In genomic region chr14:52356025-52356424, GRCh38 we compare ENCODE assay signal across 14 cellular contexts. TPM values are rescaled to one million over a fixed set of nuclear protein-coding genes. Genes with fewer than 3 reads are reported as not detected.
DNase-seq lines count a peak whose midpoint lies in the region; ATAC-seq and TF ChIP-seq lines count a peak whose summit lies in the region.
"Had no signal": no experiment of that assay in that cellular context is flagged by ENCODE, and none has a peak within 500 bp of the region (broad histone marks: within the 10 kb centered on the region; RNA-seq: fewer than 3 reads in every experiment).

No MANE protein-coding gene starts in this region.

- CTCF ChIA-PET in A673 (lab: Charles Lee) = no interaction called here

- no peaks in the 10 kb centered on the region for H3K9me3 Mint-ChIP-seq in GM23338

- no peak overlapping the region for H3K27ac ChIP-seq in GM23338 (ENCODE audit: low read depth)
- peak overlapping the region; percentile 84 for H3K27ac ChIP-seq in brain microvascular endothelial cell
- H3K27ac ChIP-seq in osteoblast (ENCODE audit: low read depth, low read length) = peak overlapping the region; percentile 96
- H3K27ac ChIP-seq in A673 (ENCODE audit: low read depth, low read length, poor library complexity, severe bottlenecking) = no peak overlapping the region
- H3K27ac ChIP-seq in adrenal gland = no peak overlapping the region
- H3K27ac ChIP-seq: gastrocnemius medialis had no signal

- H3K36me3 ChIP-seq in GM23338 (ENCODE audit: insufficient read depth) = no peaks in the 10 kb centered on the region
- no peaks in the 10 kb centered on the region for H3K36me3 ChIP-seq in brain microvascular endothelial cell (replicated peaks)
- H3K36me3 ChIP-seq in osteoblast (ENCODE audit: insufficient read depth, low read length) = no peaks in the 10 kb centered on the region
- no peaks in the 10 kb centered on the region for H3K36me3 ChIP-seq in A673 (ENCODE audit: insufficient read depth, low read length, poor library complexity, severe bottlenecking)
- no peaks in the 10 kb centered on the region for H3K36me3 ChIP-seq in adrenal gland (replicated peaks in 1 of 2)
- H3K36me3 ChIP-seq: gastrocnemius medialis, thoracic aorta had no signal

- DNase-seq in GM23338 (ENCODE audit: low spot score) (no peak), NCI-H2081 (lab: John Stamatoyannopoulos, UW) (peak; percentile 58 to 90), brain microvascular endothelial cell (peak; percentile 43), osteoblast (ENCODE audit: insufficient read length, low spot score, missing footprints) (no peak), HCEC 1CT (no peak), A673 (ENCODE audit: low spot score) (no peak), adrenal gland (no peak)
- DNase-seq: Caco-2, gastrocnemius medialis, T1000 had no signal

- POLR2A ChIA-PET in A673 (lab: Charles Lee; ENCODE audit: low non-redundant PET) = no interaction called here

- H3K36me3 Mint-ChIP-seq in GM23338 (ENCODE audit: low read depth) = no peaks in the 10 kb centered on the region

- H3K4me1 ChIP-seq in GM23338 (ENCODE audit: insufficient read depth) (no peaks in the 10 kb centered on the region), osteoblast (ENCODE audit: insufficient read depth, low read length) (peaks cover 45% of the 10 kb centered on the region), A673 (ENCODE audit: insufficient read depth, low read length, poor library complexity, severe bottlenecking) (peaks cover 3% of the 10 kb centered on the region), adrenal gland (replicated peaks in 1 of 2) (peaks cover 0 to 7% of the 10 kb centered on the region in 2 donors)
- H3K4me1 ChIP-seq: Caco-2 had no signal

- H3K4me1 Mint-ChIP-seq in GM23338 = no peaks in the 10 kb centered on the region

- H3K27me3 ChIP-seq in GM23338 (ENCODE audit: insufficient read depth) (no peaks in the 10 kb centered on the region), brain microvascular endothelial cell (replicated peaks) (no peaks in the 10 kb centered on the region), osteoblast (ENCODE audit: insufficient read depth, low read length) (no peaks in the 10 kb centered on the region), A673 (replicated peaks; ENCODE audit: insufficient read depth, low read depth, low read length, poor library complexity) (no peaks in the 10 kb centered on the region), adrenal gland (no peaks in the 10 kb centered on the region)
- H3K27me3 ChIP-seq: gastrocnemius medialis had no signal

- H4K20me1 ChIP-seq in GM23338 (replicated peaks; ENCODE audit: insufficient read depth) (no peaks in the 10 kb centered on the region), osteoblast (ENCODE audit: insufficient read depth, low read length) (no peaks in the 10 kb centered on the region)

- H3K9me3 ChIP-seq in osteoblast (ENCODE audit: low read depth, low read length) (no peaks in the 10 kb centered on the region), A673 (ENCODE audit: low read depth, low read length, poor library complexity, severe bottlenecking) (no peaks in the 10 kb centered on the region), adrenal gland (replicated peaks in 1 of 3) (no peaks in the 10 kb centered on the region)
- H3K9me3 ChIP-seq: Caco-2, gastrocnemius medialis, thoracic aorta had no signal

- H3K4me3 Mint-ChIP-seq in GM23338 = no peak overlapping the region

- no peaks in the 10 kb centered on the region for H3F3A ChIP-seq in GM23338 (replicated peaks; ENCODE audit: low read depth)

- H3K9me2 ChIP-seq in GM23338 (ENCODE audit: insufficient read depth) = no peaks in the 10 kb centered on the region

- TF ChIP-seq POLR2A in adrenal gland (IDR thresholded peaks at IDR 0.05) = no peak

- H3K27me3 Mint-ChIP-seq in GM23338 (ENCODE audit: insufficient read depth, low read depth, poor library complexity) = peaks cover 2% of the 10 kb centered on the region

- TF ChIP-seq CTCF in GM23338 (conservative IDR thresholded peaks at IDR 0.05; ENCODE audit: low read depth in 2 of 2) (no peak), brain microvascular endothelial cell (IDR thresholded peaks at IDR 0.05; ENCODE audit: low read depth, low read length, missing control alignments) (no peak), osteoblast (IDR thresholded peaks at IDR 0.05; ENCODE audit: extremely low read depth, low read depth, low read length) (no peak), A673 (conservative IDR thresholded peaks at IDR 0.05; ENCODE audit: low read depth, low read length) (no peak), adrenal gland (IDR thresholded peaks at IDR 0.05) (no peak)

- H2AFZ ChIP-seq in GM23338 = 0 out of 2 replicates have a peak overlapping the region, but pooled peaks have one; percentile 14
- H2AFZ ChIP-seq in osteoblast (ENCODE audit: low read length) = no peak overlapping the region

- no peak overlapping the region for H3K4me3 ChIP-seq in GM23338
- H3K4me3 ChIP-seq in brain microvascular endothelial cell (ENCODE audit: low read depth, low read length) = no peak overlapping the region
- H3K4me3 ChIP-seq in osteoblast (ENCODE audit: insufficient read depth, low read length) = peak overlapping the region; percentile 27
- no peak overlapping the region for H3K4me3 ChIP-seq in A673 (ENCODE audit: low read depth, low read length, poor library complexity, severe bottlenecking)
- H3K4me3 ChIP-seq in adrenal gland = no peak overlapping the region
- H3K4me3 ChIP-seq: gastrocnemius medialis, skin epidermis, thoracic aorta had no signal

- H3K4me2 ChIP-seq in GM23338 = no peak overlapping the region
- H3K4me2 ChIP-seq in osteoblast (ENCODE audit: insufficient read depth, low read length) = peak overlapping the region; percentile 88

- WGBS in adrenal gland, 4 donors = 88 to 93% (median 90%) methylated on average over 3 of the region's 3 CpGs

- no TSS peak for BruUV-seq in A673 (replicated peaks; lab: Mats Ljungman, UMichigan)

- no peak for ATAC-seq in GM23338
- ATAC-seq: activated naive CD4-positive, alpha-beta T cell treated with anti-CD3 and anti-CD28 coated beads, Interleukin-2, amount 50 U/mL, for 72 hours; gastrocnemius medialis had no signal

- intact Hi-C loops in A673 (cut with micrococcal nuclease; ENCODE audit: unreplicated experiment) (no loop called here), adrenal gland (cut with DNase I) (no loop called here)

- H3K27ac Mint-ChIP-seq in GM23338 = no peak overlapping the region
- H3K27ac Mint-ChIP-seq: activated naive CD4-positive, alpha-beta T cell treated with anti-CD3 and anti-CD28 coated beads, Interleukin-2, amount 50 U/mL, for 72 hours had no signal

- no peaks in the 10 kb centered on the region for H3K79me2 ChIP-seq in GM23338 (replicated peaks; ENCODE audit: insufficient read depth)
- H3K79me2 ChIP-seq in osteoblast (ENCODE audit: insufficient read depth, low read length) = no peaks in the 10 kb centered on the region

- in situ Hi-C loops in brain microvascular endothelial cell (cut with HindIII; ENCODE audit: low pct_ligation_motif_present, low sequenced_read_pairs) = no loop called here

TF ChIP-seq in GM23338, 12 proteins besides CTCF, POLR2A, EP300 and RAD21 (continues in another document):
- TF ChIP-seq ZNF114 (CRISPR knock-in tag; IDR thresholded peaks at IDR 0.05) (no peak), ZNF331 (CRISPR knock-in tag; IDR thresholded peaks at IDR 0.05; ENCODE audit: low read depth) (no peak), JUNB (IDR thresholded peaks at IDR 0.05; ENCODE audit: unreplicated experiment) (no peak), EZH2 (IDR thresholded peaks at IDR 0.05; ENCODE audit: low read depth, unreplicated experiment) (no peak), REST (IDR thresholded peaks at IDR 0.05; ENCODE audit: unreplicated experiment) (no peak)

RNA-seq across cellular contexts. Expression of gene PTGER2, which starts 41.9 kb away (rescaled TPM):
- total RNA-seq in GM23338 (2014; rRNA removed; shearing (Covaris generic)) = 1.2 and 1.3 TPM in 2 replicates
- 1.3 and 1.9 TPM in 2 replicates for polyA plus RNA-seq in GM23338 (2016; fragmentation: Nextera tagmentation; extraction: Ambion mirVana)
- 2.9 and 3.3 TPM in 2 replicates for total RNA-seq in osteoblast
- not detected in 2 replicates for total RNA-seq in A673 (2021)
- total RNA-seq in adrenal gland = 1 to 10 TPM in 6 of 8 donors, under 1 TPM in 1, not detected in 1; 0.18 to 2.9 (median 2.1) TPM
- 1 to 10 TPM; 1.2 to 1.4 (median 1.2) TPM for polyA plus RNA-seq in adrenal gland
- polyA plus RNA-seq: neural cell had no signal

Comparison
In these comparisons a context has a peak if more than half of its experiments do, and no peak if none do; other contexts are left out.
1. DNase-seq: peak in NCI-H2081 (2 of 2) and brain microvascular endothelial cell (single experiment); none in GM23338 (single experiment), osteoblast (single experiment), HCEC 1CT (single experiment), A673 (single experiment) and adrenal gland (0 of 7).
2. H3K27ac ChIP-seq: peak in brain microvascular endothelial cell (single experiment) and osteoblast (single experiment); none in GM23338 (single experiment), A673 (single experiment) and adrenal gland (0 of 5).